25 cellular contexts compared by ENCODE assay signal in the genomic region with DNA sequence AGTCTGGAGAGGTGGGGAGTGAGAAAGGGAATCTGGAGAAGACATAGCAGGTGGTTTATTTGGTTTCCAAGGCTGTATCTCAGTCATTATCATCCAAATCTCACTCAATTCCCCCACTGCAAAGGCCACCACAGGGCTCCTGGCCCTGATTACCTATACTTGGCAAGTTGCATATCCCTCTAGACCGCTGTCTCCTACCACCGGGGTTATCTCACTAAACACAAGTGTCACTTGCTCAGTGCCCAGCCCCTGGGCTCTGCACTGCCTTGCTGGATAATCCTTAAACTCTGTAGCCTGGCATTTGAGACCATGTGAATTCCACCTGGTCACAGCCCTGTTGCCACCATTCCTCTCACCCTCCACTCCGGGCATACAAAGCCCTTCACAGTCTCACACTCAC.
"Had no signal": no experiment of that assay in that cellular context is flagged by ENCODE, and none has a peak within 500 bp of the region (broad histone marks: within the 10 kb centered on the region; RNA-seq: fewer than 3 reads in every experiment).

No MANE protein-coding gene starts in this region.

- H3K9me3 Mint-ChIP-seq: mesothelial cell of epicardium; stimulated activated naive CD8-positive, alpha-beta T cell treated with anti-CD3 and anti-CD28 coated beads, Interleukin-15, Interleukin-2, amounts not matched to agents 100 ng/mL and 50 ng/mL, for 24 hours had no signal

- H3K4me1 Mint-ChIP-seq: immature natural killer cell, naive B cell had no signal

- H3K4me3 Mint-ChIP-seq: immature natural killer cell; mesothelial cell of epicardium; naive B cell; natural killer cell treated with Interleukin-12 subunit alpha and Interleukin-12 subunit beta and Interleukin-15 and Interleukin-18, amount 100 ng/mL, for 72 hours; stimulated activated naive CD8-positive, alpha-beta T cell treated with anti-CD3 and anti-CD28 coated beads, Interleukin-15, Interleukin-2, amounts not matched to agents 100 ng/mL and 50 ng/mL, for 24 hours had no signal

- H3K27ac Mint-ChIP-seq: immature natural killer cell; mesothelial cell of epicardium; natural killer cell treated with Interleukin-12 subunit alpha and Interleukin-12 subunit beta and Interleukin-15 and Interleukin-18, amount 100 ng/mL, for 72 hours; stimulated activated naive CD8-positive, alpha-beta T cell treated with anti-CD3 and anti-CD28 coated beads, Interleukin-15, Interleukin-2, amounts not matched to agents 100 ng/mL and 50 ng/mL, for 24 hours had no signal

- ATAC-seq: left colon, left lung, lower lobe of right lung, right cardiac atrium, sciatic nerve, upper lobe of right lung had no signal

- H3K36me3 Mint-ChIP-seq: immature natural killer cell; mesothelial cell of epicardium; naive B cell; natural killer cell treated with Interleukin-12 subunit alpha and Interleukin-12 subunit beta and Interleukin-15 and Interleukin-18, amount 100 ng/mL, for 72 hours had no signal

- DNase-seq: hypothalamus; immature natural killer cell; kidney; left colon; left lung; lower lobe of right lung; mammary epithelial cell; mesenchymal stem cell; naive B cell; ovary; retina; right cardiac atrium; stimulated activated CD4-positive, alpha-beta T cell treated with anti-CD3 and anti-CD28 coated beads, Interleukin-12 subunit alpha, Interleukin-12 subunit beta, amount 100 ng/mL, for 4 hours; stimulated activated CD4-positive, alpha-beta T cell treated with anti-CD3 and anti-CD28 coated beads, Interleukin-15, amount 100 ng/mL, for 24 hours; stimulated activated CD4-positive, alpha-beta T cell treated with anti-CD3 and anti-CD28 coated beads, Interleukin-2, amount 100 ng/mL, for 24 hours; stimulated activated CD4-positive, alpha-beta T cell treated with anti-CD3 and anti-CD28 coated beads, Interleukin-4, amount 100 ng/mL, for 1 hour; stimulated activated naive CD4-positive, alpha-beta T cell; tibial artery; trophoblast cell; upper lobe of right lung; uterus had no signal
